ENCODE assay signal across 12 cellular contexts in genomic region chr5:142319560-142320426, GRCh38. TPM values are rescaled to one million over a fixed set of nuclear protein-coding genes. Genes with fewer than 3 reads are reported as not detected.
DNase-seq lines count a peak whose midpoint lies in the region; ATAC-seq, FAIRE-seq and TF ChIP-seq lines count a peak whose summit lies in the region.
"Had no signal": no experiment of that assay in that cellular context is flagged by ENCODE, and none has a peak within 500 bp of the region (broad histone marks: within the 10 kb centered on the region; RNA-seq: fewer than 3 reads in every experiment).

No MANE protein-coding gene starts in this region.

- ATAC-seq in Right ventricle myocardium inferior: no peak
- no peak for ATAC-seq in HG03025 (IDR thresholded peaks at IDR 0.05; ENCODE audit: low FRiP score, unreplicated experiment)

- peak overlapping the region; percentile 37 for H2BK5ac ChIP-seq in mesendoderm (ENCODE audit: low read length)

- no peaks in the 10 kb centered on the region for H3K27me3 Mint-ChIP-seq in endodermal cell (ENCODE audit: insufficient read depth)

- peaks cover 99% of the 10 kb centered on the region for H3K79me2 ChIP-seq in mesendoderm (ENCODE audit: control insufficient read depth, insufficient read depth, low read length)

- intact Hi-C loops in left ventricle myocardium inferior (cut with micrococcal nuclease) (loop anchor here (10.0 kb wide), 1 partner anchor 165 kb away; no protein-coding TSS in a partner anchor), Right ventricle myocardium inferior (cut with DNase I) (loop anchor here (5.0 kb wide), 2 partner anchors 37 to 167 kb away; no protein-coding TSS in a partner anchor)

- WGBS in endodermal cell (ENCODE audit: insufficient coverage in 1 of 2, insufficient read length in 1 of 2), 2 experiments: 36 to 38% methylated on average over 4 to 6 of the region's 7 CpGs
- no CpG with 5 or more reads among the region's 7 CpGs for WGBS in mesendoderm (ENCODE audit: extremely low coverage, insufficient coverage, low lambda C conversion rate)
- 41 to 53% (median 44%) methylated on average over 7 of the region's 7 CpGs for WGBS in small intestine, 3 donors

- H3K4me3 Mint-ChIP-seq in endodermal cell: peak overlapping the region; percentile 98

- no peak overlapping the region for H4K8ac ChIP-seq in mesendoderm (ENCODE audit: low read depth, low read length)

- peak overlapping the region; percentile 16 for H3K18ac ChIP-seq in mesendoderm (ENCODE audit: low read length)

- peak overlapping the region; percentile 74 for H3K4me2 ChIP-seq in mesendoderm (ENCODE audit: low read length)

- peaks cover 15% of the 10 kb centered on the region for H3K27me3 ChIP-seq in left ventricle myocardium inferior (ENCODE audit: low read depth)
- H3K27me3 ChIP-seq in endodermal cell (ENCODE audit: control insufficient read depth, insufficient read depth, low read length, poor library complexity, severe bottlenecking): no peaks in the 10 kb centered on the region
- H3K27me3 ChIP-seq in mesendoderm (ENCODE audit: insufficient read depth, low read length, poor library complexity): no peaks in the 10 kb centered on the region
- peaks cover 0 to 4% of the 10 kb centered on the region in 2 donors for H3K27me3 ChIP-seq in small intestine (ENCODE audit: control insufficient read depth in 2 of 2, insufficient read depth in 2 of 2, low read length in 2 of 2)

- H3K36me3 ChIP-seq in left ventricle myocardium inferior (no peaks in the 10 kb centered on the region), endodermal cell (ENCODE audit: control insufficient read depth, insufficient read depth, low read length) (peaks cover 72% of the 10 kb centered on the region), mesendoderm (ENCODE audit: control insufficient read depth, insufficient read depth, low read length) (peaks cover 25% of the 10 kb centered on the region), small intestine (ENCODE audit: control insufficient read depth in 2 of 2, insufficient read depth in 2 of 2, low read length in 2 of 2) (no peaks in the 10 kb centered on the region)

- H3K4me1 ChIP-seq in left ventricle myocardium inferior (peaks cover 92% of the 10 kb centered on the region), endodermal cell (ENCODE audit: control insufficient read depth, insufficient read depth, low read length) (peaks cover 7% of the 10 kb centered on the region), mesendoderm (ENCODE audit: control insufficient read depth, low read depth, low read length) (peaks cover 19% of the 10 kb centered on the region), small intestine (ENCODE audit: control insufficient read depth in 2 of 2, insufficient read depth in 1 of 2, low read depth in 1 of 2, low read length in 1 of 2) (peaks cover 3 to 39% of the 10 kb centered on the region in 2 donors)

- no peak overlapping the region for H2BK120ac ChIP-seq in mesendoderm (ENCODE audit: low read depth, low read length)

- H3K9me3 ChIP-seq in left ventricle myocardium inferior (replicated peaks) (no peaks in the 10 kb centered on the region), endodermal cell (ENCODE audit: control insufficient read depth, low read length) (no peaks in the 10 kb centered on the region), small intestine (ENCODE audit: control insufficient read depth, low read depth) (no peaks in the 10 kb centered on the region)

- FAIRE-seq in small intestine (lab: Jason Lieb, UNC): no peak

- H3K4ac ChIP-seq in mesendoderm (ENCODE audit: low read depth, low read length): no peak overlapping the region

- H3K36me3 Mint-ChIP-seq in endodermal cell (ENCODE audit: low read depth): peaks cover 87% of the 10 kb centered on the region

- DNase-seq in left ventricle myocardium inferior: no peak
- no peak for DNase-seq in Right ventricle myocardium inferior (ENCODE audit: missing footprints)
- peak; percentile 65 for DNase-seq in endodermal cell
- no peak for DNase-seq in mesendoderm
- DNase-seq in small intestine: no peak
- no peak for DNase-seq in LoVo (ENCODE audit: low spot score)
- no peak for DNase-seq in NCI-H2029 treated with DMSO at 0.1 percent for 48 hours (lab: John Stamatoyannopoulos, UW)
- DNase-seq: caudate nucleus, left colon, NCI-H1694 had no signal

- H3K27ac ChIP-seq in left ventricle myocardium inferior (replicated peaks) (peak overlapping the region; percentile 98), endodermal cell (ENCODE audit: low read depth, low read length) (peak overlapping the region; percentile 6), mesendoderm (ENCODE audit: low read depth, low read length) (peak overlapping the region; percentile 31), small intestine (ENCODE audit: low read depth in 1 of 2, low read length in 1 of 2) (peak overlapping the region in 1 of 2 donors; percentile 84)
- H3K27ac ChIP-seq: C4-2B had no signal

- H2BK15ac ChIP-seq in mesendoderm (replicated peaks; ENCODE audit: low read depth): no peak overlapping the region

- H4K5ac ChIP-seq in mesendoderm (ENCODE audit: low read length): no peak overlapping the region

- H3K4me3 ChIP-seq in left ventricle myocardium inferior (peak overlapping the region; percentile 96), endodermal cell (ENCODE audit: low read length) (peak overlapping the region; percentile 96), mesendoderm (ENCODE audit: low read length) (peak overlapping the region; percentile 87), small intestine (ENCODE audit: low read depth in 1 of 2, low read length in 2 of 2) (no peak overlapping the region)

- H3K9me3 Mint-ChIP-seq in endodermal cell: no peaks in the 10 kb centered on the region

- peak overlapping the region; percentile 32 for H3K23ac ChIP-seq in mesendoderm (ENCODE audit: low read length)

- peak overlapping the region; percentile 94 for H3K56ac ChIP-seq in mesendoderm (ENCODE audit: low read length)

- no peak overlapping the region for H2AK5ac ChIP-seq in mesendoderm (ENCODE audit: low read length)

- peak overlapping the region; percentile 80 for H3K27ac Mint-ChIP-seq in endodermal cell

- H3K9ac ChIP-seq in endodermal cell (ENCODE audit: extremely low read depth, low read length, poor library complexity, severe bottlenecking) (peak overlapping the region; percentile 12), mesendoderm (ENCODE audit: low read length) (peak overlapping the region; percentile 100)

- TF ChIP-seq CTCF in left ventricle myocardium inferior (IDR thresholded peaks at IDR 0.05; ENCODE audit: borderline replicate concordance) (no peak), endodermal cell (conservative IDR thresholded peaks at IDR 0.05) (no peak)

- H3K79me1 ChIP-seq in mesendoderm (ENCODE audit: low read length): no peaks in the 10 kb centered on the region

- H3K4me1 Mint-ChIP-seq in endodermal cell: peaks cover 63% of the 10 kb centered on the region

RNA-seq across cellular contexts. Expression of gene SPRY4, which starts 5.0 kb away (rescaled TPM):
- total RNA-seq in left ventricle myocardium inferior: 10.2 TPM
- total RNA-seq in Right ventricle myocardium inferior: 9.7 TPM
- total RNA-seq in endodermal cell: 100 to 1,000 TPM in 1 of 2 donors, 10 to 100 TPM in 1; 70.2 to 164 TPM
- polyA plus RNA-seq in endodermal cell (2013, experiment 1 of 2): 27.0 TPM
- polyA plus RNA-seq in endodermal cell (2013, experiment 2 of 2): 29.6 TPM
- polyA plus RNA-seq in mesendoderm (2013, experiment 1 of 2): 72.5 TPM
- polyA plus RNA-seq in mesendoderm (2013, experiment 2 of 2): 71.1 TPM
- polyA plus RNA-seq in small intestine: 1 to 10 TPM; 1.4 to 7.9 (median 5.8) TPM

Comparison
In these comparisons a context has a peak if more than half of its experiments do, and no peak if none do; other contexts are left out.
1. H3K4me3 ChIP-seq: peak in left ventricle myocardium inferior (single experiment), endodermal cell (single experiment) and mesendoderm (single experiment); none in small intestine (0 of 2).